Comparison of ENCODE assay signal across 15 cellular contexts in genomic region chr10:69963835-69964710, GRCh38.
A peak's percentile ranks its signal among the peaks of the same experiment; 100 is the strongest.
DNase-seq lines count a peak whose midpoint lies in the region; ATAC-seq and TF ChIP-seq lines count a peak whose summit lies in the region.
"Had no signal": no experiment of that assay in that cellular context is flagged by ENCODE, and none has a peak within 500 bp of the region (broad histone marks: within the 10 kb centered on the region; RNA-seq: fewer than 3 reads in every experiment).

No MANE protein-coding gene starts in this region.

- no peak overlapping the region for H3K9ac ChIP-seq in colonic mucosa (ENCODE audit: low read depth in 2 of 2, low read length in 2 of 2)
- H3K9ac ChIP-seq: GM23248 had no signal

- CTCF ChIA-PET in A673 (lab: Charles Lee), result interaction anchor here (1.2 kb wide), 1 partner anchor 77 kb away, joined by 3 read pairs; no protein-coding TSS in a partner anchor

- H3K4me1 ChIP-seq in A673 (ENCODE audit: insufficient read depth, low read length, poor library complexity, severe bottlenecking), result peaks cover 52% of the 10 kb centered on the region
- H3K4me1 ChIP-seq in colonic mucosa, result no peaks in the 10 kb centered on the region
- H3K4me1 ChIP-seq in osteoblast (ENCODE audit: insufficient read depth, low read length), result peaks cover 15% of the 10 kb centered on the region
- H3K4me1 ChIP-seq: SJCRH30 had no signal

- POLR2A ChIA-PET in A673 (lab: Charles Lee; ENCODE audit: low non-redundant PET), result no interaction called here

- no peaks in the 10 kb centered on the region for H4K20me1 ChIP-seq in osteoblast (ENCODE audit: insufficient read depth, low read length)

- no peak for TF ChIP-seq CTCF in A673 (conservative IDR thresholded peaks at IDR 0.05; ENCODE audit: low read depth, low read length)
- TF ChIP-seq CTCF in colonic mucosa (IDR thresholded peaks at IDR 0.05), result no peak
- TF ChIP-seq CTCF in osteoblast (IDR thresholded peaks at IDR 0.05; ENCODE audit: extremely low read depth, low read depth, low read length), result no peak

- H3K9me3 ChIP-seq in A673 (ENCODE audit: low read depth, low read length, poor library complexity, severe bottlenecking) (no peaks in the 10 kb centered on the region), colonic mucosa (no peaks in the 10 kb centered on the region), osteoblast (ENCODE audit: low read depth, low read length) (no peaks in the 10 kb centered on the region)
- H3K9me3 ChIP-seq: SJCRH30 had no signal

- no peaks in the 10 kb centered on the region for H3K27me3 ChIP-seq in A673 (replicated peaks; ENCODE audit: insufficient read depth, low read depth, low read length, poor library complexity)
- no peaks in the 10 kb centered on the region for H3K27me3 ChIP-seq in colonic mucosa
- H3K27me3 ChIP-seq in osteoblast (ENCODE audit: insufficient read depth, low read length), result peaks cover 3% of the 10 kb centered on the region
- H3K27me3 ChIP-seq: SJCRH30 had no signal

- H3K36me3 ChIP-seq in A673 (ENCODE audit: insufficient read depth, low read length, poor library complexity, severe bottlenecking), result no peaks in the 10 kb centered on the region
- H3K36me3 ChIP-seq in colonic mucosa, result no peaks in the 10 kb centered on the region
- H3K36me3 ChIP-seq in osteoblast (ENCODE audit: insufficient read depth, low read length), result no peaks in the 10 kb centered on the region
- H3K36me3 ChIP-seq: SJCRH30 had no signal

- H3K79me2 ChIP-seq in osteoblast (ENCODE audit: insufficient read depth, low read length), result no peaks in the 10 kb centered on the region

- no TSS peak for BruUV-seq in A673 (replicated peaks; lab: Mats Ljungman, UMichigan)

- no peak for ATAC-seq in HG02678 (IDR thresholded peaks at IDR 0.05; ENCODE audit: unreplicated experiment)
- no peak for ATAC-seq in HG02840 (IDR thresholded peaks at IDR 0.05; ENCODE audit: low FRiP score, unreplicated experiment)

- H3K4me2 ChIP-seq in osteoblast (ENCODE audit: insufficient read depth, low read length), result no peak overlapping the region
- H3K4me2 ChIP-seq: PC-9 had no signal

- H2AFZ ChIP-seq in osteoblast (ENCODE audit: low read length), result no peak overlapping the region
- H2AFZ ChIP-seq: GM23248, PC-9 had no signal

- intact Hi-C loops in A673 (cut with micrococcal nuclease; ENCODE audit: unreplicated experiment), result no loop called here
- intact Hi-C loops in colonic mucosa (cut with DNase I), result no loop called here

- H3K27ac ChIP-seq in A673 (ENCODE audit: low read depth, low read length, poor library complexity, severe bottlenecking) (peak overlapping the region; percentile 75), colonic mucosa (no peak overlapping the region), osteoblast (ENCODE audit: low read depth, low read length) (no peak overlapping the region)
- H3K27ac ChIP-seq: GM23248, PC-9, SJCRH30 had no signal

- H3K4me3 ChIP-seq in A673 (ENCODE audit: low read depth, low read length, poor library complexity, severe bottlenecking) (no peak overlapping the region), colonic mucosa (no peak overlapping the region), osteoblast (ENCODE audit: insufficient read depth, low read length) (no peak overlapping the region)
- H3K4me3 ChIP-seq: GM23248, PC-9, SJCRH30 had no signal

- DNase-seq in A673 (ENCODE audit: low spot score) (no peak), AG08396 (ENCODE audit: low spot score) (peak; percentile 1), colonic mucosa (peak; percentile 10), osteoblast (ENCODE audit: insufficient read length, low spot score, missing footprints) (peak; percentile 53), DMS 273 treated with DMSO at 0.1 percent for 48 hours (lab: John Stamatoyannopoulos, UW) (no peak)
- DNase-seq: CD4-positive, CD25-positive, alpha-beta regulatory T cell; GM23248; NCI-H1105 treated with DMSO at 0.1 percent for 48 hours; NCI-H1694 treated with DMSO at 0.1 percent for 48 hours; NCI-H226; NCI-H524 treated with DMSO at 0.1 percent for 48 hours; PC-9; SJCRH30 had no signal

Comparison
In these comparisons a context has a peak if more than half of its experiments do, and no peak if none do; other contexts are left out.
1. DNase-seq: peak in AG08396 (single experiment), colonic mucosa (single experiment) and osteoblast (single experiment); none in A673 (single experiment) and DMS 273 treated with DMSO at 0.1 percent for 48 hours (single experiment).